ENCODE assay signal across 23 cellular contexts in genomic region chr12:47234576-47235141, GRCh38.
A peak's percentile ranks its signal among the peaks of the same experiment; 100 is the strongest.
DNase-seq lines count a peak whose midpoint lies in the region; ATAC-seq, FAIRE-seq and TF ChIP-seq lines count a peak whose summit lies in the region.
"Had no signal": no experiment of that assay in that cellular context is flagged by ENCODE, and none has a peak within 500 bp of the region (broad histone marks: within the 10 kb centered on the region; RNA-seq: fewer than 3 reads in every experiment).

No MANE protein-coding gene starts in this region.

- H3K36me3 ChIP-seq in RWPE2 (ENCODE audit: low read depth) (no peaks in the 10 kb centered on the region; the same call in 1 of the 2 replicates), lower lobe of right lung (peaks cover 3% of the 10 kb centered on the region)
- H3K36me3 ChIP-seq: neural progenitor cell had no signal

- TF ChIP-seq CTCF in RWPE2 (IDR thresholded peaks at IDR 0.05; ENCODE audit: poor library complexity, severe bottlenecking) (no peak), lower lobe of right lung (IDR thresholded peaks at IDR 0.05) (no peak)

- no peak overlapping the region for H3K4me3 Mint-ChIP-seq in stimulated activated naive CD8-positive, alpha-beta T cell treated with anti-CD3 and anti-CD28 coated beads, Interleukin-15, Interleukin-2, amounts not matched to agents 100 ng/mL and 50 ng/mL, for 24 hours
- H3K4me3 Mint-ChIP-seq: activated CD4-positive, alpha-beta memory T cell treated with anti-CD3 and anti-CD28 coated beads, Interleukin-2, amount 10 ng/mL, durations not matched to agents 7 days and 5 days; CD4-positive, alpha-beta T cell; dendritic cell treated with granulocyte-macrophage colony-stimulating factor and Interleukin-4, amounts not matched to agents 40 ng/mL and 50 ng/mL, for 4 days; neural progenitor cell had no signal

- no peak for ATAC-seq in stimulated activated naive CD8-positive, alpha-beta T cell treated with anti-CD3 and anti-CD28 coated beads, Interleukin-15, Interleukin-2, amounts not matched to agents 100 U/mL and 50 U/mL, for 24 hours
- peak; percentile 63 for ATAC-seq in RWPE2 (ENCODE audit: low read depth)
- ATAC-seq in lower lobe of right lung: peak in 1 of 2 donors; percentile 74
- ATAC-seq in HG03342 (IDR thresholded peaks at IDR 0.05; ENCODE audit: unreplicated experiment): no peak
- ATAC-seq: activated CD4-positive, CD25-positive, alpha-beta regulatory T cell treated with anti-CD3 and anti-CD28 coated beads, Interleukin-2, amount 50 U/mL, for 24 hours; mucosa of descending colon had no signal

- H3K36me3 Mint-ChIP-seq in stimulated activated naive CD8-positive, alpha-beta T cell treated with anti-CD3 and anti-CD28 coated beads, Interleukin-15, Interleukin-2, amounts not matched to agents 100 ng/mL and 50 ng/mL, for 24 hours (ENCODE audit: low read depth): peaks cover 90% of the 10 kb centered on the region

- peak overlapping the region; percentile 26 for H3K27ac Mint-ChIP-seq in stimulated activated naive CD8-positive, alpha-beta T cell treated with anti-CD3 and anti-CD28 coated beads, Interleukin-15, Interleukin-2, amounts not matched to agents 100 ng/mL and 50 ng/mL, for 24 hours
- H3K27ac Mint-ChIP-seq: activated CD4-positive, alpha-beta memory T cell treated with anti-CD3 and anti-CD28 coated beads, Interleukin-2, amount 10 ng/mL, durations not matched to agents 7 days and 5 days; CD4-positive, alpha-beta T cell; dendritic cell treated with granulocyte-macrophage colony-stimulating factor and Interleukin-4, amounts not matched to agents 40 ng/mL and 50 ng/mL, for 4 days; neural progenitor cell had no signal

- peaks cover 8% of the 10 kb centered on the region for H3K9me3 Mint-ChIP-seq in stimulated activated naive CD8-positive, alpha-beta T cell treated with anti-CD3 and anti-CD28 coated beads, Interleukin-15, Interleukin-2, amounts not matched to agents 100 ng/mL and 50 ng/mL, for 24 hours

- no peak overlapping the region for H3K4me3 ChIP-seq in RWPE2 (ENCODE audit: severe bottlenecking)
- H3K4me3 ChIP-seq in lower lobe of right lung: no peak overlapping the region
- H3K4me3 ChIP-seq: mucosa of descending colon, neural progenitor cell had no signal

- H3K27me3 ChIP-seq in RWPE2 (ENCODE audit: insufficient read depth, poor library complexity, severe bottlenecking): no peaks in the 10 kb centered on the region
- H3K27me3 ChIP-seq in lower lobe of right lung (ENCODE audit: low read depth): no peaks in the 10 kb centered on the region
- H3K27me3 ChIP-seq: neural progenitor cell had no signal

- intact Hi-C loops in lower lobe of right lung (cut with DNase I): no loop called here

- no peaks in the 10 kb centered on the region for H3K9me3 ChIP-seq in RWPE2 (ENCODE audit: severe bottlenecking)
- no peaks in the 10 kb centered on the region for H3K9me3 ChIP-seq in lower lobe of right lung
- H3K9me3 ChIP-seq: mucosa of descending colon had no signal

- DNase-seq in stimulated activated naive CD8-positive, alpha-beta T cell treated with anti-CD3 and anti-CD28 coated beads, Interleukin-15, Interleukin-2, amounts not matched to agents 100 U/mL and 50 U/mL, for 24 hours: no peak
- no peak for DNase-seq in RWPE2 (ENCODE audit: low spot score)
- DNase-seq in lower lobe of right lung: peak; percentile 53
- no peak for DNase-seq in HEK293T (ENCODE audit: extremely low spot score)
- DNase-seq in GM12891 (ENCODE audit: insufficient read length, low spot score): no peak
- DNase-seq: activated CD4-positive, alpha-beta memory T cell treated with anti-CD3 and anti-CD28 coated beads, Interleukin-2, amount 10 ng/mL, durations not matched to agents 7 days and 5 days; activated T-cell treated with anti-CD3 and anti-CD28 coated beads for 4 hours; anterior cingulate cortex; caudate nucleus; CD4-positive, alpha-beta T cell; DND-41; glutamatergic neuron; Kasumi-1; mucosa of descending colon; NCI-H1092; NCI-H524; stimulated activated CD8-positive, alpha-beta memory T cell treated with anti-CD3 and anti-CD28 coated beads, Interleukin-4, amount 100 ng/mL, for 48 hours had no signal

- no peaks in the 10 kb centered on the region for H3K27me3 Mint-ChIP-seq in stimulated activated naive CD8-positive, alpha-beta T cell treated with anti-CD3 and anti-CD28 coated beads, Interleukin-15, Interleukin-2, amounts not matched to agents 100 ng/mL and 50 ng/mL, for 24 hours
- H3K27me3 Mint-ChIP-seq: activated CD4-positive, alpha-beta memory T cell treated with anti-CD3 and anti-CD28 coated beads, Interleukin-2, amount 10 ng/mL, durations not matched to agents 7 days and 5 days; CD4-positive, alpha-beta T cell; dendritic cell treated with granulocyte-macrophage colony-stimulating factor and Interleukin-4, amounts not matched to agents 40 ng/mL and 50 ng/mL, for 4 days had no signal

- CTCF ChIA-PET in HEK293T (lab: Yijun Ruan, JAX): no interaction called here

- POLR2A ChIA-PET in HEK293T (lab: Yijun Ruan, JAX): no interaction called here

- peak overlapping the region; percentile 90 for H3K27ac ChIP-seq in RWPE2 (ENCODE audit: poor library complexity, severe bottlenecking)
- no peak overlapping the region for H3K27ac ChIP-seq in lower lobe of right lung
- H3K27ac ChIP-seq: neural progenitor cell had no signal

- peaks cover 86% of the 10 kb centered on the region for H3K4me1 Mint-ChIP-seq in stimulated activated naive CD8-positive, alpha-beta T cell treated with anti-CD3 and anti-CD28 coated beads, Interleukin-15, Interleukin-2, amounts not matched to agents 100 ng/mL and 50 ng/mL, for 24 hours (ENCODE audit: low read depth)

- no peak for FAIRE-seq in GM12891 (lab: Jason Lieb, UNC)
- FAIRE-seq: GM12892 had no signal

- no peak for TF ChIP-seq POLR2A in GM12891 (IDR thresholded peaks at IDR 0.05; ENCODE audit: low read depth, low read length)

- H3K4me1 ChIP-seq in RWPE2 (ENCODE audit: insufficient read depth, poor library complexity, severe bottlenecking) (peaks cover 27% of the 10 kb centered on the region), lower lobe of right lung (peaks cover 22% of the 10 kb centered on the region)
- H3K4me1 ChIP-seq: neural progenitor cell had no signal

TF ChIP-seq in HEK293T, 16 proteins besides CTCF, POLR2A, EP300 and RAD21:
- no peak for TF ChIP-seq ELF4 (IDR thresholded peaks at IDR 0.05)
- no peak for TF ChIP-seq ARNT (IDR thresholded peaks at IDR 0.05)
- TF ChIP-seq L3MBTL2 (conservative IDR thresholded peaks at IDR 0.05): no peak
- no peak for TF ChIP-seq ZNF384 (IDR thresholded peaks at IDR 0.05)
- no peak for TF ChIP-seq BHLHE40 (IDR thresholded peaks at IDR 0.05; ENCODE audit: borderline replicate concordance)
- no peak for TF ChIP-seq LEF1 (IDR thresholded peaks at IDR 0.05; ENCODE audit: borderline replicate concordance)
- no peak for TF ChIP-seq FOXA1 (IDR thresholded peaks at IDR 0.05)
- no peak for TF ChIP-seq NFRKB (IDR thresholded peaks at IDR 0.05)
- TF ChIP-seq FOXK2 (IDR thresholded peaks at IDR 0.05): no peak
- TF ChIP-seq SUZ12 (IDR thresholded peaks at IDR 0.05): no peak
- TF ChIP-seq SP1 (IDR thresholded peaks at IDR 0.05): no peak
- TF ChIP-seq TARDBP (IDR thresholded peaks at IDR 0.05): no peak
- TF ChIP-seq CTBP1 (IDR thresholded peaks at IDR 0.05; ENCODE audit: borderline replicate concordance): no peak

TF ChIP-seq in GM12891, 5 proteins besides CTCF, POLR2A, EP300 and RAD21:
- TF ChIP-seq POU2F2 (IDR thresholded peaks at IDR 0.05; ENCODE audit: low read depth, low read length) (no peak), SPI1 (IDR thresholded peaks at IDR 0.05; ENCODE audit: low read depth, low read length) (no peak), PAX5 (IDR thresholded peaks at IDR 0.05; ENCODE audit: insufficient read depth, low read length, severe bottlenecking) (no peak)
